In the genomic region with DNA sequence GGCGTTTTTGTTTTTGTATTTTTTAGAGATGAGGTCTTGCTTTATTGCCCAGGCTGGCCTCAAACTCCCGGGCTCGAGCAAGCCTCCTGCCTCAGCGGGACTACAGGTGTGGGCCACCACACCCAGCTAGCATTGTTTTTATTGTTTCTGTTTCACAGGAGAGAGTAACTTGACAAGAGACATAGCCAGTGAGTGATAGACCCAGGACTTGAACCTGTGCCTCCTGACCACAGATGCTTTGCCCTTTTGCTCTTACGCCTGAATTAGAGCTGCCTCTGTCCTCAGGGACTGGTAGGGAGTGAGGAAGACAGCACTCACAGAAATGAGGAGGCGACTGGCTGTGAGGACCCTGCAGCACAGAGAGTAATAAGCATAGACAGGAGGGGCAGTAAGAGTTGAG, we compare ENCODE assay signal across 1 cellular context.
TF ChIP-seq lines count a peak whose summit lies in the region.

No MANE protein-coding gene starts in this region.

TF ChIP-seq in H1, 55 proteins besides CTCF, POLR2A, EP300 and RAD21:
- TF ChIP-seq POU5F1 (IDR thresholded peaks at IDR 0.05; ENCODE audit: low read depth, low read length), result no peak
- no peak for TF ChIP-seq RXRA (IDR thresholded peaks at IDR 0.05; ENCODE audit: insufficient read depth, low read depth, low read length)
- TF ChIP-seq EGR1 (IDR thresholded peaks at IDR 0.05; ENCODE audit: borderline replicate concordance, low read depth, low read length), result no peak
- TF ChIP-seq, protein P1, sequence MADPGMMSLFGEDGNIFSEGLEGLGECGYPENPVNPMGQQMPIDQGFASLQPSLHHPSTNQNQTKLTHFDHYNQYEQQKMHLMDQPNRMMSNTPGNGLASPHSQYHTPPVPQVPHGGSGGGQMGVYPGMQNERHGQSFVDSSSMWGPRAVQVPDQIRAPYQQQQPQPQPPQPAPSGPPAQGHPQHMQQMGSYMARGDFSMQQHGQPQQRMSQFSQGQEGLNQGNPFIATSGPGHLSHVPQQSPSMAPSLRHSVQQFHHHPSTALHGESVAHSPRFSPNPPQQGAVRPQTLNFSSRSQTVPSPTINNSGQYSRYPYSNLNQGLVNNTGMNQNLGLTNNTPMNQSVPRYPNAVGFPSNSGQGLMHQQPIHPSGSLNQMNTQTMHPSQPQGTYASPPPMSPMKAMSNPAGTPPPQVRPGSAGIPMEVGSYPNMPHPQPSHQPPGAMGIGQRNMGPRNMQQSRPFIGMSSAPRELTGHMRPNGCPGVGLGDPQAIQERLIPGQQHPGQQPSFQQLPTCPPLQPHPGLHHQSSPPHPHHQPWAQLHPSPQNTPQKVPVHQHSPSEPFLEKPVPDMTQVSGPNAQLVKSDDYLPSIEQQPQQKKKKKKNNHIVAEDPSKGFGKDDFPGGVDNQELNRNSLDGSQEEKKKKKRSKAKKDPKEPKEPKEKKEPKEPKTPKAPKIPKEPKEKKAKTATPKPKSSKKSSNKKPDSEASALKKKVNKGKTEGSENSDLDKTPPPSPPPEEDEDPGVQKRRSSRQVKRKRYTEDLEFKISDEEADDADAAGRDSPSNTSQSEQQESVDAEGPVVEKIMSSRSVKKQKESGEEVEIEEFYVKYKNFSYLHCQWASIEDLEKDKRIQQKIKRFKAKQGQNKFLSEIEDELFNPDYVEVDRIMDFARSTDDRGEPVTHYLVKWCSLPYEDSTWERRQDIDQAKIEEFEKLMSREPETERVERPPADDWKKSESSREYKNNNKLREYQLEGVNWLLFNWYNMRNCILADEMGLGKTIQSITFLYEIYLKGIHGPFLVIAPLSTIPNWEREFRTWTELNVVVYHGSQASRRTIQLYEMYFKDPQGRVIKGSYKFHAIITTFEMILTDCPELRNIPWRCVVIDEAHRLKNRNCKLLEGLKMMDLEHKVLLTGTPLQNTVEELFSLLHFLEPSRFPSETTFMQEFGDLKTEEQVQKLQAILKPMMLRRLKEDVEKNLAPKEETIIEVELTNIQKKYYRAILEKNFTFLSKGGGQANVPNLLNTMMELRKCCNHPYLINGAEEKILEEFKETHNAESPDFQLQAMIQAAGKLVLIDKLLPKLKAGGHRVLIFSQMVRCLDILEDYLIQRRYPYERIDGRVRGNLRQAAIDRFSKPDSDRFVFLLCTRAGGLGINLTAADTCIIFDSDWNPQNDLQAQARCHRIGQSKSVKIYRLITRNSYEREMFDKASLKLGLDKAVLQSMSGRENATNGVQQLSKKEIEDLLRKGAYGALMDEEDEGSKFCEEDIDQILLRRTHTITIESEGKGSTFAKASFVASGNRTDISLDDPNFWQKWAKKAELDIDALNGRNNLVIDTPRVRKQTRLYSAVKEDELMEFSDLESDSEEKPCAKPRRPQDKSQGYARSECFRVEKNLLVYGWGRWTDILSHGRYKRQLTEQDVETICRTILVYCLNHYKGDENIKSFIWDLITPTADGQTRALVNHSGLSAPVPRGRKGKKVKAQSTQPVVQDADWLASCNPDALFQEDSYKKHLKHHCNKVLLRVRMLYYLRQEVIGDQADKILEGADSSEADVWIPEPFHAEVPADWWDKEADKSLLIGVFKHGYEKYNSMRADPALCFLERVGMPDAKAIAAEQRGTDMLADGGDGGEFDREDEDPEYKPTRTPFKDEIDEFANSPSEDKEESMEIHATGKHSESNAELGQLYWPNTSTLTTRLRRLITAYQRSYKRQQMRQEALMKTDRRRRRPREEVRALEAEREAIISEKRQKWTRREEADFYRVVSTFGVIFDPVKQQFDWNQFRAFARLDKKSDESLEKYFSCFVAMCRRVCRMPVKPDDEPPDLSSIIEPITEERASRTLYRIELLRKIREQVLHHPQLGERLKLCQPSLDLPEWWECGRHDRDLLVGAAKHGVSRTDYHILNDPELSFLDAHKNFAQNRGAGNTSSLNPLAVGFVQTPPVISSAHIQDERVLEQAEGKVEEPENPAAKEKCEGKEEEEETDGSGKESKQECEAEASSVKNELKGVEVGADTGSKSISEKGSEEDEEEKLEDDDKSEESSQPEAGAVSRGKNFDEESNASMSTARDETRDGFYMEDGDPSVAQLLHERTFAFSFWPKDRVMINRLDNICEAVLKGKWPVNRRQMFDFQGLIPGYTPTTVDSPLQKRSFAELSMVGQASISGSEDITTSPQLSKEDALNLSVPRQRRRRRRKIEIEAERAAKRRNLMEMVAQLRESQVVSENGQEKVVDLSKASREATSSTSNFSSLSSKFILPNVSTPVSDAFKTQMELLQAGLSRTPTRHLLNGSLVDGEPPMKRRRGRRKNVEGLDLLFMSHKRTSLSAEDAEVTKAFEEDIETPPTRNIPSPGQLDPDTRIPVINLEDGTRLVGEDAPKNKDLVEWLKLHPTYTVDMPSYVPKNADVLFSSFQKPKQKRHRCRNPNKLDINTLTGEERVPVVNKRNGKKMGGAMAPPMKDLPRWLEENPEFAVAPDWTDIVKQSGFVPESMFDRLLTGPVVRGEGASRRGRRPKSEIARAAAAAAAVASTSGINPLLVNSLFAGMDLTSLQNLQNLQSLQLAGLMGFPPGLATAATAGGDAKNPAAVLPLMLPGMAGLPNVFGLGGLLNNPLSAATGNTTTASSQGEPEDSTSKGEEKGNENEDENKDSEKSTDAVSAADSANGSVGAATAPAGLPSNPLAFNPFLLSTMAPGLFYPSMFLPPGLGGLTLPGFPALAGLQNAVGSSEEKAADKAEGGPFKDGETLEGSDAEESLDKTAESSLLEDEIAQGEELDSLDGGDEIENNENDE (IDR thresholded peaks at IDR 0.05; ENCODE audit: insufficient replicate concordance, low read length), result no peak
- TF ChIP-seq SP4 (IDR thresholded peaks at IDR 0.05; ENCODE audit: low read length), result no peak
- no peak for TF ChIP-seq SAP30 (IDR thresholded peaks at IDR 0.05; ENCODE audit: insufficient read depth, insufficient replicate concordance, low read length)
- TF ChIP-seq CREB1 (IDR thresholded peaks at IDR 0.05), result no peak
- TF ChIP-seq TAF7 (optimal IDR thresholded peaks at IDR 0.05; ENCODE audit: borderline replicate concordance, low read depth, low read length), result no peak
